8 cellular contexts compared by ENCODE assay signal in genomic region chr1:22053861-22054770, GRCh38. TPM values are rescaled to one million over a fixed set of nuclear protein-coding genes. Genes with fewer than 3 reads are reported as not detected.
DNase-seq lines count a peak whose midpoint lies in the region; ATAC-seq and TF ChIP-seq lines count a peak whose summit lies in the region.

No MANE protein-coding gene starts in this region.

- WGBS in gastroesophageal sphincter (ENCODE audit: low coverage in 1 of 2), 2 donors, result 31 to 42% methylated on average over 15 to 19 of the region's 19 CpGs

- no peaks in the 10 kb centered on the region for H3K9me3 ChIP-seq in WERI-Rb-1 (ENCODE audit: severe bottlenecking)
- H3K9me3 ChIP-seq in gastroesophageal sphincter, result no peaks in the 10 kb centered on the region

- peak overlapping the region; percentile 99 for H3K27ac ChIP-seq in WERI-Rb-1
- H3K27ac ChIP-seq in gastroesophageal sphincter, result peak overlapping the region; percentile 98 to 100 (median 100)

- H3K4me3 Mint-ChIP-seq in stimulated activated effector memory CD8-positive, alpha-beta T cell treated with anti-CD3 and anti-CD28 coated beads, Interleukin-12 subunit alpha, Interleukin-12 subunit beta, amount 100 ng/mL, for 72 hours, result peak overlapping the region; percentile 84

- ATAC-seq in gastroesophageal sphincter, result no peak
- ATAC-seq in stimulated activated effector memory CD8-positive, alpha-beta T cell treated with anti-CD3 and anti-CD28 coated beads, Interleukin-12 subunit alpha, Interleukin-12 subunit beta, amount 100 ng/mL, for 72 hours, result peak; percentile 52
- no peak for ATAC-seq in HG02981 (IDR thresholded peaks at IDR 0.05; ENCODE audit: unreplicated experiment)
- ATAC-seq in GM19463 (IDR thresholded peaks at IDR 0.05; ENCODE audit: unreplicated experiment), result no peak
- ATAC-seq in GM21515 (IDR thresholded peaks at IDR 0.05; ENCODE audit: unreplicated experiment), result no peak

- TF ChIP-seq EP300 in gastroesophageal sphincter (IDR thresholded peaks at IDR 0.05), result no peak

- H3K4me1 Mint-ChIP-seq in stimulated activated effector memory CD8-positive, alpha-beta T cell treated with anti-CD3 and anti-CD28 coated beads, Interleukin-12 subunit alpha, Interleukin-12 subunit beta, amount 100 ng/mL, for 72 hours, result peaks cover 39% of the 10 kb centered on the region

- peaks cover 29% of the 10 kb centered on the region for H3K36me3 ChIP-seq in WERI-Rb-1
- H3K36me3 ChIP-seq in gastroesophageal sphincter, result peaks cover 0 to 13% of the 10 kb centered on the region in 2 donors

- no peaks in the 10 kb centered on the region for H3K9me3 Mint-ChIP-seq in stimulated activated effector memory CD8-positive, alpha-beta T cell treated with anti-CD3 and anti-CD28 coated beads, Interleukin-12 subunit alpha, Interleukin-12 subunit beta, amount 100 ng/mL, for 72 hours

- TF ChIP-seq CTCF in WERI-Rb-1 (IDR thresholded peaks at IDR 0.05; ENCODE audit: low read depth, low read length) (no peak), gastroesophageal sphincter (IDR thresholded peaks at IDR 0.05) (no peak)

- no peaks in the 10 kb centered on the region for H3K27me3 ChIP-seq in WERI-Rb-1 (ENCODE audit: insufficient read depth, low read depth, severe bottlenecking)
- H3K27me3 ChIP-seq in gastroesophageal sphincter, result no peaks in the 10 kb centered on the region

- peaks cover 3 to 58% (median 38%) of the 10 kb centered on the region in 3 donors for H3K4me1 ChIP-seq in gastroesophageal sphincter

- peak in 2 of 3 experiments; percentile 29 to 51 for DNase-seq in NCI-H1417 (lab: John Stamatoyannopoulos, UW)
- DNase-seq in NCI-H1417 treated with DMSO at 0.1 percent for 48 hours (lab: John Stamatoyannopoulos, UW), result no peak
- no peak for DNase-seq in WERI-Rb-1
- peak in 1 of 2 donors; percentile 73 for DNase-seq in stimulated activated effector memory CD8-positive, alpha-beta T cell treated with anti-CD3 and anti-CD28 coated beads, Interleukin-12 subunit alpha, Interleukin-12 subunit beta, amount 100 ng/mL, for 72 hours (ENCODE audit: low spot score in 2 of 2)

- no peak for TF ChIP-seq POLR2A in gastroesophageal sphincter (IDR thresholded peaks at IDR 0.05)

- H3K27ac Mint-ChIP-seq in stimulated activated effector memory CD8-positive, alpha-beta T cell treated with anti-CD3 and anti-CD28 coated beads, Interleukin-12 subunit alpha, Interleukin-12 subunit beta, amount 100 ng/mL, for 72 hours, result peak overlapping the region; percentile 97

- H3K36me3 Mint-ChIP-seq in stimulated activated effector memory CD8-positive, alpha-beta T cell treated with anti-CD3 and anti-CD28 coated beads, Interleukin-12 subunit alpha, Interleukin-12 subunit beta, amount 100 ng/mL, for 72 hours, result peaks cover 80% of the 10 kb centered on the region

- H3K4me3 ChIP-seq in WERI-Rb-1 (ENCODE audit: low read depth, low read length) (peak overlapping the region; percentile 69), gastroesophageal sphincter (peak overlapping the region; percentile 86 to 100)

RNA-seq across cellular contexts. Expression of gene CDC42, which starts 1.6 kb away (rescaled TPM):
- 100 to 1,000 TPM; 190 to 309 (median 205) TPM for total RNA-seq in gastroesophageal sphincter

RNA-seq across cellular contexts. Expression of gene CELA3A, which starts 52.7 kb away (rescaled TPM):
- not detected for total RNA-seq in gastroesophageal sphincter

Comparison
In these comparisons a context has a peak if more than half of its experiments do, and no peak if none do; other contexts are left out.
1. DNase-seq: peak in NCI-H1417 (2 of 3); none in NCI-H1417 treated with DMSO at 0.1 percent for 48 hours (single experiment) and WERI-Rb-1 (single experiment).